Comparison of ENCODE assay signal across 8 cellular contexts in genomic region chr3:99789322-99789721, GRCh38. TPM values are rescaled to one million over a fixed set of nuclear protein-coding genes. Genes with fewer than 3 reads are reported as not detected.
A peak's percentile ranks its signal among the peaks of the same experiment; 100 is the strongest.
DNase-seq lines count a peak whose midpoint lies in the region; ATAC-seq and TF ChIP-seq lines count a peak whose summit lies in the region.

No MANE protein-coding gene starts in this region.

- intact Hi-C loops in breast epithelium (cut with DNase I; ENCODE audit: low total_unique reads), result no loop called here
- intact Hi-C loops in left colon (cut with DNase I, micrococcal nuclease), result no loop called here

- H3K27me3 Mint-ChIP-seq in type B pancreatic cell, result peaks cover 15% of the 10 kb centered on the region

- H3K4me3 Mint-ChIP-seq in type B pancreatic cell, result no peak overlapping the region

- H3K9me3 ChIP-seq in breast epithelium, result no peaks in the 10 kb centered on the region

- H3K36me3 ChIP-seq in breast epithelium, result no peaks in the 10 kb centered on the region

- no peak overlapping the region for H3K27ac ChIP-seq in breast epithelium

- H3K4me1 ChIP-seq in breast epithelium, result no peaks in the 10 kb centered on the region

- H3K9me3 Mint-ChIP-seq in type B pancreatic cell, result no peaks in the 10 kb centered on the region

- no peak for TF ChIP-seq POLR2A in breast epithelium (IDR thresholded peaks at IDR 0.05)

- ATAC-seq in HG03103 (IDR thresholded peaks at IDR 0.05; ENCODE audit: low read depth, unreplicated experiment), result peak; percentile 95
- peak; percentile 65 for ATAC-seq in left colon

- DNase-seq in DMS153 treated with DMSO at 0.1 percent for 48 hours (lab: John Stamatoyannopoulos, UW; ENCODE audit: unreplicated experiment) (peak; percentile 7), DMS153 (lab: John Stamatoyannopoulos, UW) (no peak), GM19240 (ENCODE audit: insufficient read length, low spot score) (peak; percentile 21), NCI-H82 (lab: John Stamatoyannopoulos, UW) (peak; percentile 84), breast epithelium (ENCODE audit: low spot score in 2 of 2) (no peak), left colon (no peak), type B pancreatic cell (ENCODE audit: extremely low spot score, unreplicated experiment) (no peak)

- H3K4me1 Mint-ChIP-seq in type B pancreatic cell (ENCODE audit: unreplicated experiment), result no peaks in the 10 kb centered on the region

- H3K36me3 Mint-ChIP-seq in type B pancreatic cell, result no peaks in the 10 kb centered on the region

- H3K27me3 ChIP-seq in breast epithelium, result no peaks in the 10 kb centered on the region

- TF ChIP-seq CTCF in breast epithelium (IDR thresholded peaks at IDR 0.05), result peak in 2 of 3 donors; percentile 8 to 41
- peak; percentile 79 for TF ChIP-seq CTCF in type B pancreatic cell (conservative IDR thresholded peaks at IDR 0.05)

- H3K27ac Mint-ChIP-seq in type B pancreatic cell, result no peak overlapping the region

- H3K4me3 ChIP-seq in breast epithelium, result no peak overlapping the region

RNA-seq across cellular contexts. Expression of gene CMSS1, which starts 28.3 kb away (rescaled TPM):
- total RNA-seq in breast epithelium (10 to 100 TPM; 15.5 to 35.4 (median 16.1) TPM), left colon (1 to 10 TPM; 8.2 to 9.5 TPM), type B pancreatic cell (ENCODE audit: low replicate concordance) (14.5 and 34.1 TPM in 2 replicates)

Comparison
In these comparisons a context has a peak if more than half of its experiments do, and no peak if none do; other contexts are left out.
1. DNase-seq: peak in DMS153 treated with DMSO at 0.1 percent for 48 hours (single experiment), GM19240 (single experiment) and NCI-H82 (single experiment); none in DMS153 (single experiment), breast epithelium (0 of 2), left colon (0 of 2) and type B pancreatic cell (single experiment).